Comparison of ENCODE assay signal across 25 cellular contexts in the genomic region with DNA sequence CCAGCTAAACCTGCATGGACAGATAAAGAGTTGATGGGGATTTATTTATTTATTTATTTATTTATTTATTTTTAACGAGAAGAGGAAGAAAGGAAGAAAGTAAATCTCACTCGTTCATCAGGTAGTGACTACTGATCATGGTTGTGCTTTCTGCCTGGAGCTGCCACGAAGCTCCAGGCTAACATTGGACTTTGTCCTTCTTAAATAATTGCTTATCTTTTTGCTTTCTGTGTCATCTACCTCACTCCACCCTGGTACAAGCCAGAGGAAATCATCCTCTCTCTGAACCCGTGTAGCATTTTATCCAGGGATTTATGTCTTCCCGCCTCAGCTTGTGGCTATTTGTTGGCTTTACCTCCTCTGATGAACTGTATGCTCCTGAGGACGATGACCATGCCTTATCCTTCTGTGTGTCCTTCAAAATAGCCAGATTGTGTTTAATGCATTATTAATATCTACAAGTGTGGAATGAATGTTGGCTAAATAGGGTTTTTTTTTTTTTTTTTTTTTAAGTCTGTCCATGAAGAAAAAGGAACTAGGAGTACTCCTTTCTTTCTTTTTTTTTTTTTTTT. TPM values are rescaled to one million over a fixed set of nuclear protein-coding genes. Genes with fewer than 3 reads are reported as not detected.
DNase-seq lines count a peak whose midpoint lies in the region; ATAC-seq and TF ChIP-seq lines count a peak whose summit lies in the region.
"Had no signal": no experiment of that assay in that cellular context is flagged by ENCODE, and none has a peak within 500 bp of the region (broad histone marks: within the 10 kb centered on the region; RNA-seq: fewer than 3 reads in every experiment).

No MANE protein-coding gene starts in this region.

- H3K36me3 Mint-ChIP-seq in T-helper 17 cell (ENCODE audit: low read depth), result no peaks in the 10 kb centered on the region
- no peaks in the 10 kb centered on the region for H3K36me3 Mint-ChIP-seq in nephron progenitor cell (ENCODE audit: low read depth)

- intact Hi-C loops in right lobe of liver (cut with DNase I), result no loop called here

- ATAC-seq in T-helper 17 cell, result no peak
- peak; percentile 79 to 93 (median 89) for ATAC-seq in right lobe of liver
- ATAC-seq in GM21786 (IDR thresholded peaks at IDR 0.05; ENCODE audit: unreplicated experiment), result no peak
- ATAC-seq: PC-3 had no signal

- H3K27ac ChIP-seq in BLaER1 treated with 17β-estradiol and CSF1 and Interleukin-3, amounts not matched to agents 10 nM and 100 nM, result peak overlapping the region in 8 of 11 experiments; percentile 89 to 98 (median 94); a peak in 12 of 22 replicates
- H3K27ac ChIP-seq in right lobe of liver, result no peak overlapping the region
- H3K27ac ChIP-seq: GM23248 had no signal

- H3K27me3 ChIP-seq in BLaER1 treated with 17β-estradiol and CSF1 and Interleukin-3, amounts not matched to agents 10 nM and 100 nM, result no peaks in the 10 kb centered on the region
- H3K27me3 ChIP-seq in right lobe of liver, result no peaks in the 10 kb centered on the region

- H3K27me3 Mint-ChIP-seq in T-helper 17 cell (no peaks in the 10 kb centered on the region), nephron progenitor cell (ENCODE audit: low read depth, poor library complexity) (no peaks in the 10 kb centered on the region)

- no peaks in the 10 kb centered on the region for H3K9me3 Mint-ChIP-seq in nephron progenitor cell

- no peaks in the 10 kb centered on the region for H3K9me3 ChIP-seq in BLaER1 treated with 17β-estradiol and CSF1 and Interleukin-3, amounts not matched to agents 10 nM and 100 nM (replicated peaks in 1 of 11)
- H3K9me3 ChIP-seq in T-helper 17 cell (ENCODE audit: control insufficient read depth, low read length, poor library complexity, severe bottlenecking), result no peaks in the 10 kb centered on the region
- H3K9me3 ChIP-seq in right lobe of liver, result no peaks in the 10 kb centered on the region
- H3K9me3 ChIP-seq: HAP-1, SK-N-SH had no signal

- H3K27ac Mint-ChIP-seq in T-helper 17 cell (peak overlapping the region; percentile 51), nephron progenitor cell (no peak overlapping the region)

- H3K4me1 ChIP-seq in BLaER1 treated with 17β-estradiol and CSF1 and Interleukin-3, amounts not matched to agents 10 nM and 100 nM, result peaks cover 58 to 83% (median 75%) of the 10 kb centered on the region in 10 experiments
- peaks cover 0 to 9% (median 0%) of the 10 kb centered on the region in 4 donors for H3K4me1 ChIP-seq in right lobe of liver

- DNase-seq in HT-29 (ENCODE audit: low spot score) (peak; percentile 27), T-helper 17 cell (no peak), right lobe of liver (peak in 1 of 3 donors; percentile 7), cortex of kidney (lab: John Stamatoyannopoulos, UW) (no peak), nephron progenitor cell (no peak)
- DNase-seq: AML-193; COR-L47; DMS153; GF-D8; GM23248; IMR-90; Karpas-422; MM.1S; NCI-H1105 treated with DMSO at 0.1 percent for 48 hours; NCI-H1694 treated with DMSO at 0.1 percent for 48 hours; NK-92 treated with Interleukin-12 subunit alpha and Interleukin-12 subunit beta, amount 100 ng/mL, for 24 hours; PC-3; RPMI8226; SHP77 treated with DMSO at 0.1 percent for 48 hours; SK-N-SH had no signal

- no peaks in the 10 kb centered on the region for H3K36me3 ChIP-seq in BLaER1 treated with 17β-estradiol and CSF1 and Interleukin-3, amounts not matched to agents 10 nM and 100 nM
- H3K36me3 ChIP-seq in right lobe of liver, result no peaks in the 10 kb centered on the region
- H3K36me3 ChIP-seq: HAP-1 had no signal

- peaks cover 23% of the 10 kb centered on the region for H3K4me1 Mint-ChIP-seq in T-helper 17 cell
- H3K4me1 Mint-ChIP-seq in nephron progenitor cell, result peaks cover 33% of the 10 kb centered on the region

- TF ChIP-seq POLR2A in right lobe of liver (IDR thresholded peaks at IDR 0.05), result no peak

- WGBS in right lobe of liver (ENCODE audit: insufficient coverage, low coverage, low lambda C conversion rate, missing lambda C conversion rate), result 11% methylated on average over 6 of the region's 6 CpGs

- TF ChIP-seq CTCF in right lobe of liver (IDR thresholded peaks at IDR 0.05) (no peak), nephron progenitor cell (IDR thresholded peaks at IDR 0.05) (no peak)

- H3K4me2 ChIP-seq in BLaER1 treated with 17β-estradiol and CSF1 and Interleukin-3, amounts not matched to agents 10 nM and 100 nM, result peak overlapping the region; percentile 76 to 94 (median 85); a peak in 21 of 22 replicates
- H3K4me2 ChIP-seq: SK-N-SH had no signal

- no peaks in the 10 kb centered on the region for H4K20me1 ChIP-seq in BLaER1 treated with 17β-estradiol and CSF1 and Interleukin-3, amounts not matched to agents 10 nM and 100 nM

- H3K4me3 Mint-ChIP-seq in T-helper 17 cell, result no peak overlapping the region
- H3K4me3 Mint-ChIP-seq in nephron progenitor cell, result no peak overlapping the region

- H3K4me3 ChIP-seq in BLaER1 treated with 17β-estradiol and CSF1 and Interleukin-3, amounts not matched to agents 10 nM and 100 nM, result no peak overlapping the region
- H3K4me3 ChIP-seq in right lobe of liver, result no peak overlapping the region
- H3K4me3 ChIP-seq: GM23248, HAP-1 had no signal

- H3K9ac ChIP-seq in BLaER1 treated with 17β-estradiol and CSF1 and Interleukin-3, amounts not matched to agents 10 nM and 100 nM, result no peak overlapping the region; a peak in 1 of 22 replicates
- H3K9ac ChIP-seq: GM23248, SK-N-SH had no signal

RNA-seq across cellular contexts. Expression of a gene that starts 8.0 kb away (rescaled TPM):
- total RNA-seq in HT-29 (2014; rRNA removed; shearing (Covaris generic)), result not detected in 2 replicates
- total RNA-seq in T-helper 17 cell (not detected), right lobe of liver (not detected)
- total RNA-seq: Daoy, GM23248, IMR-90, NCI-H460, PC-3 had no signal

Comparison
In these comparisons a context has a peak if more than half of its experiments do, and no peak if none do; other contexts are left out.
1. H3K27ac ChIP-seq: peak in BLaER1 treated with 17β-estradiol and CSF1 and Interleukin-3, amounts not matched to agents 10 nM and 100 nM (8 of 11); none in right lobe of liver (0 of 3).
2. ATAC-seq: peak in right lobe of liver (4 of 4); none in T-helper 17 cell (single experiment) and GM21786 (single experiment).